22 cellular contexts compared by ENCODE assay signal in the genomic region with DNA sequence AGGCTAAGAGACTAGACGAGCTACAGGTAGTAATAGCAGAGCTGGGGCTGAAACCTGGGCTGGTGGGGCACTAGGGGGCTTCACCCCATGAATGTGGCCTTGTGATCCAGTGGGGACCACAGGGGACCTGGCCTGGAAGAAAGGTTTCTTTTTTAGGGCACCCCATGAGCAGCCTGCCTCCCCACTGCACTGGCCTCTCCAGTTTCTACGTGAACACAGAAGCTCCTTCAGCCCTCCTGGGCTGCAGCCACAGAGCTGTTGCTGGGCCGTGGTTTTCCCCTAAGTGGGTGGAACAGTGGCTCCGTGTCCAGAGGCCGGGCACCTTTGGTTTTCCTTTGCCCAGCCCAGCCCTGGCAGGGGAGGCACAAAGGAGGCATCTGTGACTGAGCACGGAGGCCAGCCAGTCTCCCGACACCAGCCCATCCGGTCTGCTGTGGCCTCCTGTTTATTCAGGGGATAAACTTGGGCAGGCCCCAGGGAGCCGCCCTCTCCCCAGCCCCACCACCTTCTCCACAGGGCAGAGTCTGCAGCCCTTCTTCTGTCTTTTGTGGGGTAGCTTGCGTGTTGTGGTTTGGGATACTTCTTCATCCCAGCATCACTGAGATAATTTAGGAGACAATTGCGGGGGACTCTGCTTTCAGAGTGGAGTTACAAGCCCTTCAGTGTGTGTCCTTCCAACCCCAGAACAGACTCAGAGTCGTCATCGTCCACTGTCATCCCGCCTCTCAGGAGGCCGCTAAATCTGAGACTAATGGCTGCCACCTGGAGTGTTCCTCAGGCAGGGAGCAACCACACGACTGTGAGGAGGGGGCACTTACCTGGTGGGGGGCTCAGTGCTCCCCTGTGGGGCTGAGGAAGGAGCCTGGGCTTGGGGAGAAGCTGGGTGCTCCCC.
DNase-seq lines count a peak whose midpoint lies in the region; ATAC-seq and TF ChIP-seq lines count a peak whose summit lies in the region.
"Had no signal": no experiment of that assay in that cellular context is flagged by ENCODE, and none has a peak within 500 bp of the region (broad histone marks: within the 10 kb centered on the region; RNA-seq: fewer than 3 reads in every experiment).

No MANE protein-coding gene starts in this region.

- ATAC-seq in GM23338: peak; percentile 53
- ATAC-seq in GM21717 (IDR thresholded peaks at IDR 0.05; ENCODE audit: unreplicated experiment): no peak
- ATAC-seq: HCT116, Right ventricle myocardium inferior had no signal

- H3K9me3 Mint-ChIP-seq in GM23338: no peaks in the 10 kb centered on the region; the same call in 2 of the 3 replicates
- H3K9me3 Mint-ChIP-seq in T-helper 2 cell treated with Interferon-gamma antibody and Interleukin-4, amounts not matched to agents 5 μg/mL and 100 μg/mL, for 36 hours: no peaks in the 10 kb centered on the region
- H3K9me3 Mint-ChIP-seq: CD14-positive monocyte had no signal

- 44 to 57% (median 52%) methylated on average over 14 to 16 of the region's 16 CpGs for whole genome bisulfite sequencing in stomach, 5 donors

- H3K4me2 ChIP-seq in BLaER1: peak overlapping the region; percentile 71
- H3K4me2 ChIP-seq in GM23338: no peak overlapping the region

- TF ChIP-seq CTCF in GM23338 (conservative IDR thresholded peaks at IDR 0.05; ENCODE audit: low read depth in 2 of 2) (no peak), dorsolateral prefrontal cortex (IDR thresholded peaks at IDR 0.05 in 54 of 56, conservative IDR thresholded peaks at IDR 0.05 in 2 of 56; ENCODE audit: low read depth in 1 of 56, partially characterized antibody in 56 of 56) (no peak), stomach (IDR thresholded peaks at IDR 0.05) (no peak), brain microvascular endothelial cell (IDR thresholded peaks at IDR 0.05; ENCODE audit: low read depth, low read length, missing control alignments) (no peak)

- no peak for TF ChIP-seq EP300 in stomach (IDR thresholded peaks at IDR 0.05)

- H3K4me1 ChIP-seq in BLaER1: peaks cover 42% of the 10 kb centered on the region
- no peaks in the 10 kb centered on the region for H3K4me1 ChIP-seq in GM23338 (ENCODE audit: insufficient read depth)
- H3K4me1 ChIP-seq in stomach: peaks cover 0 to 6% (median 0%) of the 10 kb centered on the region in 4 donors

- no peak for DNase-seq in GM23338 (ENCODE audit: low spot score)
- DNase-seq in dorsolateral prefrontal cortex: no peak
- peak; percentile 47 for DNase-seq in stomach
- no peak for DNase-seq in T-helper 2 cell treated with Interferon-gamma antibody and Interleukin-4, amounts not matched to agents 5 μg/mL and 100 μg/mL, for 36 hours (ENCODE audit: low spot score)
- DNase-seq in brain microvascular endothelial cell: no peak
- DNase-seq: AML-193, DMS79, GOT3, KBM-7, MM.1S, NCI-H1048, NCI-H1417 treated with DMSO at 0.1 percent for 48 hours, NCI-H187, NCI-H2107, NCI-H446 treated with DMSO at 0.1 percent for 48 hours, NCI-H526 treated with DMSO at 0.1 percent for 48 hours, OCI-M1 had no signal

- no peaks in the 10 kb centered on the region for H3K9me3 ChIP-seq in BLaER1
- no peaks in the 10 kb centered on the region for H3K9me3 ChIP-seq in stomach

- H4K20me1 ChIP-seq in BLaER1 (no peaks in the 10 kb centered on the region), GM23338 (replicated peaks; ENCODE audit: insufficient read depth) (no peaks in the 10 kb centered on the region)

- peaks cover 5% of the 10 kb centered on the region for H3K27me3 Mint-ChIP-seq in GM23338 (ENCODE audit: insufficient read depth, low read depth, poor library complexity)
- H3K27me3 Mint-ChIP-seq in T-helper 2 cell treated with Interferon-gamma antibody and Interleukin-4, amounts not matched to agents 5 μg/mL and 100 μg/mL, for 36 hours (ENCODE audit: low read depth): peaks cover 15% of the 10 kb centered on the region

- intact Hi-C loops in dorsolateral prefrontal cortex (cut with DNase I) (no loop called here), stomach (cut with DNase I; ENCODE audit: low total_unique reads) (no loop called here)

- no peaks in the 10 kb centered on the region for H3K9me2 ChIP-seq in GM23338 (ENCODE audit: insufficient read depth)

- H3K27ac ChIP-seq in BLaER1 (peak overlapping the region; percentile 62), GM23338 (ENCODE audit: low read depth) (no peak overlapping the region), dorsolateral prefrontal cortex (peak overlapping the region in 35 of 59 donors; percentile 5 to 75 (median 46)), stomach (no peak overlapping the region), brain microvascular endothelial cell (no peak overlapping the region)

- H3F3A ChIP-seq in GM23338 (replicated peaks; ENCODE audit: low read depth): no peaks in the 10 kb centered on the region

- H3K4me1 Mint-ChIP-seq in GM23338: peaks cover 11% of the 10 kb centered on the region
- H3K4me1 Mint-ChIP-seq in T-helper 2 cell treated with Interferon-gamma antibody and Interleukin-4, amounts not matched to agents 5 μg/mL and 100 μg/mL, for 36 hours (ENCODE audit: low read depth): no peaks in the 10 kb centered on the region

- H3K27me3 ChIP-seq in BLaER1 (no peaks in the 10 kb centered on the region), GM23338 (ENCODE audit: insufficient read depth) (no peaks in the 10 kb centered on the region), dorsolateral prefrontal cortex (no peaks in the 10 kb centered on the region), stomach (peaks cover 0 to 16% (median 0%) of the 10 kb centered on the region in 3 donors), brain microvascular endothelial cell (replicated peaks) (peaks cover 8% of the 10 kb centered on the region)

- no peaks in the 10 kb centered on the region for H3K36me3 ChIP-seq in BLaER1
- no peaks in the 10 kb centered on the region for H3K36me3 ChIP-seq in GM23338 (ENCODE audit: insufficient read depth)
- H3K36me3 ChIP-seq in stomach: no peaks in the 10 kb centered on the region
- no peaks in the 10 kb centered on the region for H3K36me3 ChIP-seq in brain microvascular endothelial cell (replicated peaks)

- H2AFZ ChIP-seq in GM23338: no peak overlapping the region

- H3K4me3 Mint-ChIP-seq in GM23338: no peak overlapping the region
- H3K4me3 Mint-ChIP-seq in T-helper 2 cell treated with Interferon-gamma antibody and Interleukin-4, amounts not matched to agents 5 μg/mL and 100 μg/mL, for 36 hours: no peak overlapping the region
- H3K4me3 Mint-ChIP-seq: CD14-positive monocyte had no signal

- TF ChIP-seq POLR2A in stomach (IDR thresholded peaks at IDR 0.05): no peak

- H3K36me3 Mint-ChIP-seq in GM23338 (ENCODE audit: low read depth): no peaks in the 10 kb centered on the region; the same call in 2 of the 3 replicates
- H3K36me3 Mint-ChIP-seq in T-helper 2 cell treated with Interferon-gamma antibody and Interleukin-4, amounts not matched to agents 5 μg/mL and 100 μg/mL, for 36 hours (ENCODE audit: low read depth): no peaks in the 10 kb centered on the region
- H3K36me3 Mint-ChIP-seq: CD14-positive monocyte had no signal

- H3K27ac Mint-ChIP-seq in GM23338: no peak overlapping the region
- H3K27ac Mint-ChIP-seq in T-helper 2 cell treated with Interferon-gamma antibody and Interleukin-4, amounts not matched to agents 5 μg/mL and 100 μg/mL, for 36 hours: no peak overlapping the region
- H3K27ac Mint-ChIP-seq: CD14-positive monocyte had no signal

- no peaks in the 10 kb centered on the region for H3K79me2 ChIP-seq in GM23338 (replicated peaks; ENCODE audit: insufficient read depth)

- in situ Hi-C loops in brain microvascular endothelial cell (cut with HindIII; ENCODE audit: low pct_ligation_motif_present, low sequenced_read_pairs): no loop called here

- H3K9ac ChIP-seq in BLaER1: no peak overlapping the region; the same call in 1 of the 2 replicates

- H3K4me3 ChIP-seq in BLaER1: no peak overlapping the region
- H3K4me3 ChIP-seq in GM23338: no peak overlapping the region
- no peak overlapping the region for H3K4me3 ChIP-seq in dorsolateral prefrontal cortex
- H3K4me3 ChIP-seq in stomach: no peak overlapping the region
- H3K4me3 ChIP-seq in brain microvascular endothelial cell (ENCODE audit: low read depth, low read length): no peak overlapping the region

TF ChIP-seq in GM23338, 12 proteins besides CTCF, POLR2A, EP300 and RAD21 (continues in another document):
- TF ChIP-seq EZH2 (IDR thresholded peaks at IDR 0.05; ENCODE audit: low read depth, unreplicated experiment): no peak
- TF ChIP-seq NANOG (IDR thresholded peaks at IDR 0.05; ENCODE audit: borderline replicate concordance): no peak
- no peak for TF ChIP-seq CREB1 (CRISPR knock-in tag; IDR thresholded peaks at IDR 0.05; ENCODE audit: low read depth)
- TF ChIP-seq, protein P1, sequence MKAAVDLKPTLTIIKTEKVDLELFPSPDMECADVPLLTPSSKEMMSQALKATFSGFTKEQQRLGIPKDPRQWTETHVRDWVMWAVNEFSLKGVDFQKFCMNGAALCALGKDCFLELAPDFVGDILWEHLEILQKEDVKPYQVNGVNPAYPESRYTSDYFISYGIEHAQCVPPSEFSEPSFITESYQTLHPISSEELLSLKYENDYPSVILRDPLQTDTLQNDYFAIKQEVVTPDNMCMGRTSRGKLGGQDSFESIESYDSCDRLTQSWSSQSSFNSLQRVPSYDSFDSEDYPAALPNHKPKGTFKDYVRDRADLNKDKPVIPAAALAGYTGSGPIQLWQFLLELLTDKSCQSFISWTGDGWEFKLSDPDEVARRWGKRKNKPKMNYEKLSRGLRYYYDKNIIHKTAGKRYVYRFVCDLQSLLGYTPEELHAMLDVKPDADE (IDR thresholded peaks at IDR 0.05): no peak
- TF ChIP-seq ZNF114 (CRISPR knock-in tag; IDR thresholded peaks at IDR 0.05): no peak
- no peak for TF ChIP-seq POLR2AphosphoS5 (IDR thresholded peaks at IDR 0.05; ENCODE audit: low read depth)

Comparison
In these comparisons a context has a peak if more than half of its experiments do, and no peak if none do; other contexts are left out.
1. H3K27ac ChIP-seq: peak in BLaER1 (single experiment) and dorsolateral prefrontal cortex (35 of 59); none in GM23338 (single experiment), stomach (0 of 5) and brain microvascular endothelial cell (single experiment).